8 cellular contexts compared by ENCODE assay signal in the genomic region with DNA sequence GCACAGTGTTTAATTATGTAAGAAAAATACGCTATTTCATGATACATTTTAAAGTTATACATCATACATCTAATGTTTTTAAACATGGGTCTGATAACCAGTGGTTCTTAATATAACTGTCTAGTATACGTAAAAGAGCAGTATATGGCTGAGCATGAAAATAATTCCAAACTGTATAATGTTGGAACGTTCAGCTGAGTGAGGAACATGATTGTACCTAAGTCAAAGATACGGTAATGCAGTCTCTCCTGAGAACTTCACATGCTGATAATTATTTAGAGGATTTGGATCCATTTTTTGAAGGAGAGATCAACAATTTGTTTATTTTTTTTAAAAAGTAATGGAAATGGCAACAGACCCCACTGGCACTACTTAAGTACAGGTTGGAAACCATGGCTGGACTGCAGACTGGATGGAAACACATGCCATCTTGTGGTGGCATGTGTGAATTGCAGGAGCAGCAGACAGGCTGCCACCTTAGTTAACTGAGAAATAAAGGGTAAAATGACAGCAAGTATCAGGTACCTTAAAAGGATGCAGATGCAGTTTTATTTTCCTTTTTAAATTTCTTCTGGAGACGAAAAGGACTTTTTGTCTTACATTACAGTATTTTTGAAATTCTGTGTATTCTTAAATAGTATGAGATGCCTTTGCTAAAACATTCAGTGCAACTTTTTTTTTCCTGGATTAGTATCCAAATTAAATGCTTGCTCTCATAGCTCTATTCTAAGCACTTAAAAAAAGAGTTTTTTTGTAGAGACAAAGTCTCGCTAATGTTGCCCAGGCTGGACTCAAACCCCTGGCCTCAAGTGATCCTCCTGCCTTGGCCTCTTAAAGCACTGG.
A peak's percentile ranks its signal among the peaks of the same experiment; 100 is the strongest.
DNase-seq lines count a peak whose midpoint lies in the region; ATAC-seq and TF ChIP-seq lines count a peak whose summit lies in the region.

No MANE protein-coding gene starts in this region.

- H3K9me2 ChIP-seq in DOHH2 (replicated peaks; ENCODE audit: control insufficient read depth, low read length) = no peaks in the 10 kb centered on the region

- ATAC-seq in GM19455 (IDR thresholded peaks at IDR 0.05; ENCODE audit: unreplicated experiment) (peak; percentile 93), RWPE2 (ENCODE audit: low read depth) (peak; percentile 48; the same call in 1 of the 3 replicates)

- H3K27me3 ChIP-seq in DOHH2 (ENCODE audit: control insufficient read depth, low read length) (no peaks in the 10 kb centered on the region), RWPE2 (ENCODE audit: insufficient read depth, poor library complexity, severe bottlenecking) (no peaks in the 10 kb centered on the region)

- peak; percentile 47 for DNase-seq in HK-2 (ENCODE audit: unreplicated experiment)
- DNase-seq in RWPE2 (ENCODE audit: low spot score) = no peak
- peak; percentile 57 for DNase-seq in astrocyte of the cerebellum (ENCODE audit: low read depth)
- DNase-seq in kidney glomerular epithelial cell (lab: John Stamatoyannopoulos, UW) = peak; percentile 62
- peak; percentile 16 to 18 for DNase-seq in stimulated activated CD8-positive, alpha-beta memory T cell treated with anti-CD3 and anti-CD28 coated beads, Interleukin-15, amount 100 ng/mL, for 48 hours (ENCODE audit: low read depth in 2 of 2)
- DNase-seq in NCI-H128 (lab: John Stamatoyannopoulos, UW; ENCODE audit: unreplicated experiment) = no peak

- 0 out of 2 replicates have a peak, but pooled peaks cover 3% of the 10 kb centered on the region for H3F3A ChIP-seq in DOHH2 (ENCODE audit: control insufficient read depth, insufficient read depth)

- H3K9me3 ChIP-seq in DOHH2 (ENCODE audit: control insufficient read depth, insufficient read depth, low read length) (no peaks in the 10 kb centered on the region), RWPE2 (ENCODE audit: severe bottlenecking) (no peaks in the 10 kb centered on the region)

- no peak overlapping the region for H3K4me2 ChIP-seq in DOHH2 (ENCODE audit: low read length)

- TF ChIP-seq CTCF in DOHH2 (IDR thresholded peaks at IDR 0.05; ENCODE audit: low read depth, low read length, poor library complexity, severe bottlenecking) (peak; percentile 84), RWPE2 (IDR thresholded peaks at IDR 0.05; ENCODE audit: poor library complexity, severe bottlenecking) (peak; percentile 72), astrocyte of the cerebellum (IDR thresholded peaks at IDR 0.05; ENCODE audit: low read depth, low read length, missing control alignments) (peak; percentile 97)

- in situ Hi-C loops in astrocyte of the cerebellum (cut with HindIII; ENCODE audit: low sequenced_read_pairs) = no loop called here

- H3K36me3 ChIP-seq in DOHH2 (ENCODE audit: control insufficient read depth, low read length) (peaks cover 83% of the 10 kb centered on the region), RWPE2 (ENCODE audit: low read depth) (peaks cover 32% of the 10 kb centered on the region)

- H3K27ac ChIP-seq in DOHH2 (ENCODE audit: low read depth, low read length) (no peak overlapping the region), RWPE2 (ENCODE audit: poor library complexity, severe bottlenecking) (no peak overlapping the region)

- no peaks in the 10 kb centered on the region for H4K20me1 ChIP-seq in DOHH2 (ENCODE audit: control insufficient read depth, insufficient read depth, low read depth, low read length)

- no peaks in the 10 kb centered on the region for H3K79me2 ChIP-seq in DOHH2 (ENCODE audit: control insufficient read depth, low read length)

- H3K4me3 ChIP-seq in DOHH2 (ENCODE audit: low read length) (no peak overlapping the region), RWPE2 (ENCODE audit: severe bottlenecking) (no peak overlapping the region), astrocyte of the cerebellum (ENCODE audit: low read depth, low read length) (no peak overlapping the region)

- H3K4me1 ChIP-seq in DOHH2 (ENCODE audit: control insufficient read depth, low read length) = no peaks in the 10 kb centered on the region
- no peaks in the 10 kb centered on the region for H3K4me1 ChIP-seq in RWPE2 (ENCODE audit: insufficient read depth, poor library complexity, severe bottlenecking)

Comparison
In these comparisons a context has a peak if more than half of its experiments do, and no peak if none do; other contexts are left out.
1. DNase-seq: peak in HK-2 (single experiment), astrocyte of the cerebellum (single experiment), kidney glomerular epithelial cell (single experiment) and stimulated activated CD8-positive, alpha-beta memory T cell treated with anti-CD3 and anti-CD28 coated beads, Interleukin-15, amount 100 ng/mL, for 48 hours (2 of 2); none in RWPE2 (single experiment) and NCI-H128 (single experiment).
2. Peak in every context shown above with its lines, with median percentiles within 50 percentile points of each other: CTCF ChIP-seq.